15 cellular contexts compared by ENCODE assay signal in the genomic region with DNA sequence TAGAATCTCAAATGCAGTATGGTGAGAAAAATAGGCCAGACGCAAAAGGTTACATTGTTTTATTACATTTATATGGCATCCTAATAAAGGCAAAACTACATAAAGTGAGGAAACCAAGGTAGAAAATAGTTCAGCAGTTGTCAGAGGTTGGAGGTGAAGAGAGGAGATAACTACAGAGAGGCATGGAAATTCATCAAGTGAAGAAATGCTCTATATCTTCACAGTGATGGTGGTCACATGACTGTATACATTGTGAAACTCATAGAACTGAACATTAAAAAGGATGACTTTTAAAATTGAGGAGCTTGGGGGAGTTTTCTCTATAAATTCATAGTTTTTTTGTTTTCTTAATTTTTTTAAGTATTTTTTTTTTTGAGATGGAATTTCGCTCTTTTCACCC. TPM values are rescaled to one million over a fixed set of nuclear protein-coding genes. Genes with fewer than 3 reads are reported as not detected.
DNase-seq lines count a peak whose midpoint lies in the region; ATAC-seq, FAIRE-seq and TF ChIP-seq lines count a peak whose summit lies in the region.
"Had no signal": no experiment of that assay in that cellular context is flagged by ENCODE, and none has a peak within 500 bp of the region (broad histone marks: within the 10 kb centered on the region; RNA-seq: fewer than 3 reads in every experiment).

No MANE protein-coding gene starts in this region.

- intact Hi-C loops in PC-9 (cut with micrococcal nuclease; ENCODE audit: unreplicated experiment) (no loop called here), body of pancreas (cut with DNase I) (no loop called here)

- H3K27ac Mint-ChIP-seq in neural crest cell (ENCODE audit: unreplicated experiment): no peak overlapping the region
- H3K27ac Mint-ChIP-seq: B cell; CD4-positive, alpha-beta memory T cell had no signal

- H3K79me2 ChIP-seq in PC-9 (ENCODE audit: low read depth): peaks cover 99% of the 10 kb centered on the region

- CTCF ChIA-PET in A549 (lab: Yijun Ruan, JAX): interaction anchor here (1.2 kb wide), 1 partner anchor 27 kb away, joined by 5 read pairs; no protein-coding TSS in a partner anchor
- CTCF ChIA-PET in PC-9 (lab: Charles Lee): interaction anchor here (0.5 kb wide), 1 partner anchor 339 kb away, joined by 3 read pairs; no protein-coding TSS in a partner anchor

- no peaks in the 10 kb centered on the region for H3K36me3 Mint-ChIP-seq in neural crest cell (ENCODE audit: low read depth)
- H3K36me3 Mint-ChIP-seq: CD4-positive, alpha-beta memory T cell had no signal

- H3K4me1 Mint-ChIP-seq in neural crest cell: peaks cover 63% of the 10 kb centered on the region
- H3K4me1 Mint-ChIP-seq: B cell; CD4-positive, alpha-beta memory T cell had no signal

- H3K27me3 ChIP-seq in PC-9 (ENCODE audit: insufficient read depth, low read depth) (no peaks in the 10 kb centered on the region), body of pancreas (no peaks in the 10 kb centered on the region)

- H3K4me2 ChIP-seq in A549 (peak overlapping the region; percentile 87), PC-9 (no peak overlapping the region)

- WGBS in A549 (ENCODE audit: missing lambda C conversion rate): 100% methylated on average over 2 of the region's 2 CpGs
- 88 to 97% methylated on average over 2 of the region's 2 CpGs for WGBS in body of pancreas, 2 donors

- no peak for TF ChIP-seq RAD21 in A549 (conservative IDR thresholded peaks at IDR 0.05 in 1 of 2, IDR thresholded peaks at IDR 0.05 in 1 of 2)

- POLR2A ChIA-PET in A549 (lab: Yijun Ruan, JAX) (no interaction called here), PC-9 (lab: Charles Lee; ENCODE audit: unreplicated experiment) (no interaction called here)

- H4K20me1 ChIP-seq in PC-9 (ENCODE audit: insufficient read depth): no peaks in the 10 kb centered on the region

- H3F3A ChIP-seq in PC-9 (ENCODE audit: insufficient read depth, low read depth): peaks cover 19% of the 10 kb centered on the region; the same call in 1 of the 2 replicates

- no peak for TF ChIP-seq EP300 in A549 (IDR thresholded peaks at IDR 0.05)

- H2AFZ ChIP-seq in PC-9: no peak overlapping the region

- ATAC-seq in A549 (no peak), body of pancreas (no peak), HG03565 (IDR thresholded peaks at IDR 0.05; ENCODE audit: unreplicated experiment) (no peak)
- ATAC-seq: GM12878 had no signal

- H3K4me1 ChIP-seq in A549: peaks cover 100% of the 10 kb centered on the region
- H3K4me1 ChIP-seq in PC-9 (replicated peaks; ENCODE audit: insufficient read depth): peaks cover 48% of the 10 kb centered on the region
- peaks cover 96% of the 10 kb centered on the region for H3K4me1 ChIP-seq in body of pancreas

- FAIRE-seq in A549 (lab: Jason Lieb, UNC): no peak
- FAIRE-seq: GM12878, GM18507 had no signal

- no peaks in the 10 kb centered on the region for H3K27me3 Mint-ChIP-seq in neural crest cell (ENCODE audit: low read depth)

- DNase-seq in A549 (ENCODE audit: low read depth in 1 of 2, low spot score in 1 of 2) (no peak), PC-9 (no peak), body of pancreas (no peak), neural crest cell (ENCODE audit: low read depth, low spot score) (no peak), activated T-cell treated with anti-CD3 and anti-CD28 coated beads for 4 hours (no peak), NCI-H187 treated with DMSO at 0.1 percent for 48 hours (lab: John Stamatoyannopoulos, UW) (no peak), foreskin melanocyte (no peak)
- DNase-seq: CD4-positive, alpha-beta memory T cell; DMS79; HCEC 1CT had no signal

- no TSS peak for BruUV-seq in PC-9 (replicated peaks; lab: Mats Ljungman, UMichigan)

- H3K4me3 ChIP-seq in A549 (no peak overlapping the region), PC-9 (no peak overlapping the region), body of pancreas (no peak overlapping the region)
- H3K4me3 ChIP-seq: GM12878 had no signal

- H3K9me2 ChIP-seq in PC-9 (ENCODE audit: insufficient read depth): no peaks in the 10 kb centered on the region

- peak overlapping the region; percentile 5 for H3K4me3 Mint-ChIP-seq in neural crest cell
- H3K4me3 Mint-ChIP-seq: B cell; CD4-positive, alpha-beta memory T cell had no signal

- no peaks in the 10 kb centered on the region for H3K9me3 Mint-ChIP-seq in neural crest cell
- H3K9me3 Mint-ChIP-seq: CD4-positive, alpha-beta memory T cell had no signal

- no peak for TF ChIP-seq POLR2A in A549 (IDR thresholded peaks at IDR 0.05; ENCODE audit: low read length)
- no peak for TF ChIP-seq POLR2A in body of pancreas (IDR thresholded peaks at IDR 0.05)

- TF ChIP-seq CTCF in A549 (IDR thresholded peaks at IDR 0.05) (no peak), PC-9 (conservative IDR thresholded peaks at IDR 0.05) (no peak), body of pancreas (IDR thresholded peaks at IDR 0.05) (no peak), neural crest cell (conservative IDR thresholded peaks at IDR 0.05) (no peak)

- no peaks in the 10 kb centered on the region for H3K9me3 ChIP-seq in A549
- peaks cover 6% of the 10 kb centered on the region; the same call in 1 of the 2 replicates for H3K9me3 ChIP-seq in PC-9 (ENCODE audit: insufficient read depth, low read depth)
- no peaks in the 10 kb centered on the region for H3K9me3 ChIP-seq in body of pancreas

- H3K36me3 ChIP-seq in PC-9 (ENCODE audit: low read depth): no peaks in the 10 kb centered on the region
- H3K36me3 ChIP-seq in body of pancreas (replicated peaks in 1 of 2; ENCODE audit: insufficient read depth in 1 of 2, low read depth in 2 of 2): no peaks in the 10 kb centered on the region

- H3K27ac ChIP-seq in A549 (peak overlapping the region; percentile 78 to 81), PC-9 (0 out of 2 replicates have a peak overlapping the region, but pooled peaks have one; percentile 55), body of pancreas (peak overlapping the region in 3 of 4 donors; percentile 62 to 99 (median 97))
- H3K27ac ChIP-seq: C4-2B had no signal

TF ChIP-seq in A549, 52 proteins besides CTCF, POLR2A, EP300 and RAD21:
- no peak for TF ChIP-seq NFE2L2 (conservative IDR thresholded peaks at IDR 0.05; ENCODE audit: low read length)
- no peak for TF ChIP-seq FOSB (CRISPR knock-in tag; IDR thresholded peaks at IDR 0.05)
- no peak for TF ChIP-seq FOXS1 (CRISPR knock-in tag; IDR thresholded peaks at IDR 0.05)
- TF ChIP-seq, protein P1, sequence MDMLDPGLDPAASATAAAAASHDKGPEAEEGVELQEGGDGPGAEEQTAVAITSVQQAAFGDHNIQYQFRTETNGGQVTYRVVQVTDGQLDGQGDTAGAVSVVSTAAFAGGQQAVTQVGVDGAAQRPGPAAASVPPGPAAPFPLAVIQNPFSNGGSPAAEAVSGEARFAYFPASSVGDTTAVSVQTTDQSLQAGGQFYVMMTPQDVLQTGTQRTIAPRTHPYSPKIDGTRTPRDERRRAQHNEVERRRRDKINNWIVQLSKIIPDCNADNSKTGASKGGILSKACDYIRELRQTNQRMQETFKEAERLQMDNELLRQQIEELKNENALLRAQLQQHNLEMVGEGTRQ (IDR thresholded peaks at IDR 0.05): 0 out of 2 replicates have a peak, but pooled peaks have one; percentile 16
- TF ChIP-seq, protein P2, sequence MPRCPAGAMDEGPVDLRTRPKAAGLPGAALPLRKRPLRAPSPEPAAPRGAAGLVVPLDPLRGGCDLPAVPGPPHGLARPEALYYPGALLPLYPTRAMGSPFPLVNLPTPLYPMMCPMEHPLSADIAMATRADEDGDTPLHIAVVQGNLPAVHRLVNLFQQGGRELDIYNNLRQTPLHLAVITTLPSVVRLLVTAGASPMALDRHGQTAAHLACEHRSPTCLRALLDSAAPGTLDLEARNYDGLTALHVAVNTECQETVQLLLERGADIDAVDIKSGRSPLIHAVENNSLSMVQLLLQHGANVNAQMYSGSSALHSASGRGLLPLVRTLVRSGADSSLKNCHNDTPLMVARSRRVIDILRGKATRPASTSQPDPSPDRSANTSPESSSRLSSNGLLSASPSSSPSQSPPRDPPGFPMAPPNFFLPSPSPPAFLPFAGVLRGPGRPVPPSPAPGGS (IDR thresholded peaks at IDR 0.05): no peak

RNA-seq across cellular contexts. Expression of gene LGR4, which starts 14.4 kb away (rescaled TPM):
- polyA plus RNA-seq in A549 (2011; rRNA removed): 130 and 145 TPM in 2 replicates
- 24.3 and 35.8 TPM in 2 replicates for polyA plus RNA-seq in A549 (2012; cell fraction: cytosol; rRNA removed)
- 30.6 and 51.3 TPM in 2 replicates for polyA plus RNA-seq in A549 (2012; cell fraction: nucleus; rRNA removed)
- 40.9 to 43.5 TPM (median 41.2 TPM) in 3 replicates for polyA plus RNA-seq in A549 (2017; fragmentation: RNase III; extraction: RNeasy Plus Mini Kit Qiagen cat#74134 plus additional on column Dnase treatment)
- 241 and 257 TPM in 2 replicates for polyA minus RNA-seq in A549 (2011; rRNA and poly(A)+ RNA removed)
- 33.4 and 37.4 TPM in 2 replicates for total RNA-seq in PC-9 (2021)
- total RNA-seq in body of pancreas: 100 to 1,000 TPM; 120 to 145 TPM
- total RNA-seq in neural crest cell: 45.3 and 51.5 TPM in 2 replicates

RNA-seq across cellular contexts. Expression of gene LIN7C, which starts 48.4 kb away (rescaled TPM):
- polyA plus RNA-seq in A549 (2011; rRNA removed): 21.2 and 31.0 TPM in 2 replicates
- 5.5 and 6.2 TPM in 2 replicates for polyA plus RNA-seq in A549 (2012; cell fraction: cytosol; rRNA removed)
- 2.4 and 6.2 TPM in 2 replicates for polyA plus RNA-seq in A549 (2012; cell fraction: nucleus; rRNA removed)
- polyA plus RNA-seq in A549 (2017; fragmentation: RNase III; extraction: RNeasy Plus Mini Kit Qiagen cat#74134 plus additional on column Dnase treatment): 9.0 to 10.1 TPM (median 9.7 TPM) in 3 replicates
- polyA minus RNA-seq in A549 (2011; rRNA and poly(A)+ RNA removed): 10.5 and 11.6 TPM in 2 replicates
- 21.2 and 30.6 TPM in 2 replicates for total RNA-seq in PC-9 (2021)
- total RNA-seq in body of pancreas: 10 to 100 TPM; 17.5 to 27.8 TPM
- 33.2 and 34.0 TPM in 2 replicates for total RNA-seq in neural crest cell
